In the genomic region with DNA sequence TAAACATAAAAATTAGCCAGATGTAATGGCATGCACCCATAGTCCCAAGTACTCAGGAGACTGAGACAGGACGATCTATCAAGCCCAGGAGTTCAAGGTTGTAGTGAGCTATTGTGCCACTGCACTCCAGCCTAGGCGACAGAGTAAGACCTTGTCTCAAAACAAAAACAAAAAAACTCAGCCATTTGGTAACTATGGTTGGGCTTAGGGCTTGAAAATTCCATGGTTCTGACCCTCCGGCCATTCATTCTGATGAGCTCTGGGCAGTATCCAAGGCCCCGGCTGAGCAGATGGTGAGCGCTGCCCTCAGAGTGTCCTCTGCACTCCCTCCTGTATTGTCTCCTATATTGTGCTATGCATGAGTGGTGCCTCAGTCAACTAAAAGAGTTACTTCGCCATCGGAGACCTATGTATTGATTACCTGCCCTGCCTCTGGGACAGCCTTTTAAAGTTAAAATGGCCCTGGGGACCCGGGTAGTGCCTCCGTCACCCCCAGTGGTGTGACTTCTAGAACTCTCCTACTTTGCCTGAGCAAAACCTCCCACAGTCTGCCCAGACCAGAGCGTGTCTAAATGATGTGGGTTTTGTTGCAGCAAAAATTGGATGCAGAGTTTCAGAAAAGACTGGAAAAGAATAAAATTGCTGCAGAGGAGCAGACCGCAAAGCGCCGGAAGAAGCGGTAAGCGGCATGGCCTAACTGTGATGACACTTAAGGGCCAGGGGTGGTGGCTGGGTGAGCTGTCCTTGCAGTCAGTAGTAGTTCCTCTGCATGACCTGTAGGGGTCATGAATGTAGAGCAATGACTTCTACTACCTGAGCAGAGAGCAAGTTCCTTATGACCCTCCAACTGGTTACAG, we compare ENCODE assay signal across 1 cellular context.
TF ChIP-seq lines count a peak whose summit lies in the region.

No MANE protein-coding gene starts in this region.

TF ChIP-seq in H1, 55 proteins besides CTCF, POLR2A, EP300 and RAD21:
- TF ChIP-seq SIN3A (conservative IDR thresholded peaks at IDR 0.05 in 1 of 2, IDR thresholded peaks at IDR 0.05 in 1 of 2; ENCODE audit: low read depth in 1 of 2, low read length in 2 of 2): peak in 1 of 2 experiments; percentile 41; a peak in 1 of 4 replicates
- no peak for TF ChIP-seq POU5F1 (IDR thresholded peaks at IDR 0.05; ENCODE audit: low read depth, low read length)
- TF ChIP-seq CHD2 (IDR thresholded peaks at IDR 0.05; ENCODE audit: low read length): no peak
